In the genomic region with DNA sequence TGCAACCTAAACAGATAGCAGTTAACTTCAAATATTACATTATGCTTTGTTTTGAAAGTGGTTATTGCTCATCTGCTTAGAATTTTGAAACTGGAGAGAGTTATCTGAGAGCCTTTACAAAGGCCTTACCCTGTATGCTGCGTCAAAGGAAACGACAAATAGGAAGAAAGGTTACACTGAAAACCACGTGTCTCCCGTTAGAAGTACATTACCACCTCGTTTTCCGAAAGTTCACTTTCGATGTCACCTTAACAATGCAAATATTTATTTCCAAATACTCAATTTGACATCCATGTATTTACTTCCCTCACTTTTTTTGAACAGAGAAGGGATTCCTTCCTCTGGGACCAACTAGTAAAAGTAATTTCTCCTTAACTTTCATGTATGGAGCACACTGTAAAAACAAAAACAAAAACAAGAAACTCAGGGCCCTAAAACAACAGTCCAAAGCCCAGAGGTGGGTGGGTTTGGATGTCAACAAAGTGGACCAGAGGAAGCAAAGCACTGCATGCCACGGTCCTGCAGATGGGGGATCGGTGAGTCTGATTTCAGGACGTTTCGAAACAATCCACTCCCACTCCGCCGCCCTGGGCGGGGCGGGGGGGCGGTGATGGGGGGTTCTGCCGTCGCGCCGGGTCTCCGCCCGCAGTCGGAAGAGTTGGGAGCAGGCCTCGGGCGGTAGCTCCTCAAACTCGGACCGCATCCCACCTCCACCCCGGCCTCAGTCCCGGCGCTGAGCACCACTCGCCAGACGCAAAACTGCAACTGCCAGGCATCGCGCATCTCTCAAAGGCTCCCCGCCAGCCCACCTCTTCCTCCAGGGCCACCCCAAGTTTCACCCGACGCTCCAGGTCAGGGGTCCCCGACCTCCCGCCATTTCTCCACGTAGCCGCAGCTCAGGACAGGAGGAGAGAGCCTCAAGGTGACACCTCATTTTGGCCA, we compare ENCODE assay signal across 8 cellular contexts. TPM values are rescaled to one million over a fixed set of nuclear protein-coding genes. Genes with fewer than 3 reads are reported as not detected.
A peak's percentile ranks its signal among the peaks of the same experiment; 100 is the strongest.
DNase-seq lines count a peak whose midpoint lies in the region; ATAC-seq lines count a peak whose summit lies in the region.

No MANE protein-coding gene starts in this region.

- WGBS in mesendoderm (ENCODE audit: extremely low coverage, insufficient coverage, low lambda C conversion rate): no CpG with 5 or more reads among the region's 41 CpGs

- no peak overlapping the region for H4K8ac ChIP-seq in mesendoderm (ENCODE audit: low read depth, low read length)

- DNase-seq in NCI-H1105 (lab: John Stamatoyannopoulos, UW) (peak; percentile 7), NCI-H1105 treated with DMSO at 0.1 percent for 48 hours (lab: John Stamatoyannopoulos, UW) (no peak), NCI-H446 (lab: John Stamatoyannopoulos, UW) (peak; percentile 6 to 32), mesendoderm (peak; percentile 40)
- peak; percentile 86 for DNase-seq in activated CD8-positive, alpha-beta memory T cell treated with anti-CD3 and anti-CD28 coated beads for 24 hours
- peak; percentile 9 to 28 for DNase-seq in stimulated activated CD8-positive, alpha-beta memory T cell treated with anti-CD3 and anti-CD28 coated beads, Interleukin-7, amount 100 ng/mL, for 1 hour (ENCODE audit: low read depth in 2 of 2)

- no peak overlapping the region for H3K23ac ChIP-seq in mesendoderm (ENCODE audit: low read length)

- H3K4ac ChIP-seq in mesendoderm (ENCODE audit: low read depth, low read length): peak overlapping the region; percentile 82

- H3K56ac ChIP-seq in mesendoderm (ENCODE audit: low read length): peak overlapping the region; percentile 96

- peak overlapping the region; percentile 85 for H3K4me2 ChIP-seq in mesendoderm (ENCODE audit: low read length)

- H2BK120ac ChIP-seq in mesendoderm (ENCODE audit: low read depth, low read length): no peak overlapping the region

- peaks cover 35% of the 10 kb centered on the region for H3K79me2 ChIP-seq in mesendoderm (ENCODE audit: control insufficient read depth, insufficient read depth, low read length)

- no peaks in the 10 kb centered on the region for H3K9me3 ChIP-seq in endocrine pancreas (ENCODE audit: control insufficient read depth, low read length)

- H3K27ac ChIP-seq in mesendoderm (ENCODE audit: low read depth, low read length): peak overlapping the region; percentile 97

- H2BK15ac ChIP-seq in mesendoderm (replicated peaks; ENCODE audit: low read depth): no peak overlapping the region

- peak overlapping the region; percentile 92 for H3K18ac ChIP-seq in mesendoderm (ENCODE audit: low read length)

- H3K79me1 ChIP-seq in mesendoderm (ENCODE audit: low read length): peaks cover 2% of the 10 kb centered on the region

- peaks cover 34% of the 10 kb centered on the region for H3K4me1 ChIP-seq in endocrine pancreas (ENCODE audit: control insufficient read depth, insufficient read depth, low read length)
- H3K4me1 ChIP-seq in mesendoderm (ENCODE audit: control insufficient read depth, low read depth, low read length): no peaks in the 10 kb centered on the region

- H3K36me3 ChIP-seq in endocrine pancreas (ENCODE audit: control insufficient read depth, insufficient read depth, low read length) (no peaks in the 10 kb centered on the region), mesendoderm (ENCODE audit: control insufficient read depth, insufficient read depth, low read length) (no peaks in the 10 kb centered on the region)

- H3K4me3 ChIP-seq in endocrine pancreas (ENCODE audit: control insufficient read depth, insufficient read depth, low read length) (peak overlapping the region; percentile 98), mesendoderm (ENCODE audit: low read length) (peak overlapping the region; percentile 89)

- ATAC-seq in HG02840 (IDR thresholded peaks at IDR 0.05; ENCODE audit: low FRiP score, unreplicated experiment): peak; percentile 10

- no peaks in the 10 kb centered on the region for H3K27me3 ChIP-seq in endocrine pancreas (ENCODE audit: control insufficient read depth, insufficient read depth, low read length)
- H3K27me3 ChIP-seq in mesendoderm (ENCODE audit: insufficient read depth, low read length, poor library complexity): no peaks in the 10 kb centered on the region

- H3K9ac ChIP-seq in endocrine pancreas (ENCODE audit: control insufficient read depth, insufficient read depth, low read length) (peak overlapping the region; percentile 94), mesendoderm (ENCODE audit: low read length) (peak overlapping the region; percentile 94)

- H4K5ac ChIP-seq in mesendoderm (ENCODE audit: low read length): no peak overlapping the region

- no peak overlapping the region for H2AK5ac ChIP-seq in mesendoderm (ENCODE audit: low read length)

- peak overlapping the region; percentile 75 for H2BK5ac ChIP-seq in mesendoderm (ENCODE audit: low read length)

RNA-seq across cellular contexts. Expression of gene ADSS2, which starts 0.8 kb away (rescaled TPM):
- polyA plus RNA-seq in mesendoderm (2013, experiment 1 of 2): 67.0 TPM
- polyA plus RNA-seq in mesendoderm (2013, experiment 2 of 2): 71.5 TPM

RNA-seq across cellular contexts. Expression of gene CATSPERE, which starts 10.2 kb away (rescaled TPM):
- 0.07 TPM for polyA plus RNA-seq in mesendoderm (2013, experiment 1 of 2)
- polyA plus RNA-seq in mesendoderm (2013, experiment 2 of 2): 0.04 TPM
